Comparison of ENCODE assay signal across 1 cellular context in the genomic region with DNA sequence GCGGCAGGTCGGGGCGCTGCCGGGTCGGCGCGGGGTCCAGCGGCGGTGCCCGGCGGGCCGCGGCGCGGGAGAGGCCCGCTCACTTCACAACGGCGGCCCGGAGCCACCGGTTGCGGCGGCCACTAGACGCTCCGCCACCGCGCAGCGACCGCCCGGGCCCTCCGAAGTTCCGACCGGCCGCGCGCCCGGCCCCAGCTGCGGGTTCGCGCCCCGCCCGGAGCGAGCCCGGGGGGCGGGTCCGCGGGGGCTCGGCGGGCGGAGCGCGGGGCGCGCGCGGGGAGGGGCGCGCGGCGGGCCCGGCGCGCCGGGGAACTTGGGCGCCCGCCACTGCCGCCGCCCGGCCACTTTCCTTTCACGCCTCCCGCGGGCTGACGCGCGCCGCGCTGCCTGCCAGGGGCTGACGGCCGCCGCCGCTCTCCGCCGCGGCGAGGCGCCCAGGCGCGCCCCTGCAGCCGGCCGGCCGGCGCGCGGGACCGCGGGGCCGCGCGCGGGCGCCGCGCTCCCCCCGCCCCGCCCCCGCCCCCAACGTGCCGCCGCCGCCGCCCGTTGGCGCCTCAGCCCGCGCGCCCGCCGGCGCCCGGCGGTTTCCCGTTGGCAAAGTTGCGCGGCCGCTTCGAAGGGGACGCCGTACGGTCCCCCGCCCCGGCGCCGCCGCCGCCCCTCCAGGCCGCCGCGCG.
TF ChIP-seq lines count a peak whose summit lies in the region.

No MANE protein-coding gene starts in this region.

TF ChIP-seq in GM23338, 12 proteins besides CTCF, POLR2A, EP300 and RAD21 (continued from another document):
- TF ChIP-seq, protein P1, sequence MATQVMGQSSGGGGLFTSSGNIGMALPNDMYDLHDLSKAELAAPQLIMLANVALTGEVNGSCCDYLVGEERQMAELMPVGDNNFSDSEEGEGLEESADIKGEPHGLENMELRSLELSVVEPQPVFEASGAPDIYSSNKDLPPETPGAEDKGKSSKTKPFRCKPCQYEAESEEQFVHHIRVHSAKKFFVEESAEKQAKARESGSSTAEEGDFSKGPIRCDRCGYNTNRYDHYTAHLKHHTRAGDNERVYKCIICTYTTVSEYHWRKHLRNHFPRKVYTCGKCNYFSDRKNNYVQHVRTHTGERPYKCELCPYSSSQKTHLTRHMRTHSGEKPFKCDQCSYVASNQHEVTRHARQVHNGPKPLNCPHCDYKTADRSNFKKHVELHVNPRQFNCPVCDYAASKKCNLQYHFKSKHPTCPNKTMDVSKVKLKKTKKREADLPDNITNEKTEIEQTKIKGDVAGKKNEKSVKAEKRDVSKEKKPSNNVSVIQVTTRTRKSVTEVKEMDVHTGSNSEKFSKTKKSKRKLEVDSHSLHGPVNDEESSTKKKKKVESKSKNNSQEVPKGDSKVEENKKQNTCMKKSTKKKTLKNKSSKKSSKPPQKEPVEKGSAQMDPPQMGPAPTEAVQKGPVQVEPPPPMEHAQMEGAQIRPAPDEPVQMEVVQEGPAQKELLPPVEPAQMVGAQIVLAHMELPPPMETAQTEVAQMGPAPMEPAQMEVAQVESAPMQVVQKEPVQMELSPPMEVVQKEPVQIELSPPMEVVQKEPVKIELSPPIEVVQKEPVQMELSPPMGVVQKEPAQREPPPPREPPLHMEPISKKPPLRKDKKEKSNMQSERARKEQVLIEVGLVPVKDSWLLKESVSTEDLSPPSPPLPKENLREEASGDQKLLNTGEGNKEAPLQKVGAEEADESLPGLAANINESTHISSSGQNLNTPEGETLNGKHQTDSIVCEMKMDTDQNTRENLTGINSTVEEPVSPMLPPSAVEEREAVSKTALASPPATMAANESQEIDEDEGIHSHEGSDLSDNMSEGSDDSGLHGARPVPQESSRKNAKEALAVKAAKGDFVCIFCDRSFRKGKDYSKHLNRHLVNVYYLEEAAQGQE (IDR thresholded peaks at IDR 0.05; ENCODE audit: unreplicated experiment): no peak
- TF ChIP-seq ZNF114 (CRISPR knock-in tag; IDR thresholded peaks at IDR 0.05): no peak
- TF ChIP-seq ZNF331 (CRISPR knock-in tag; IDR thresholded peaks at IDR 0.05; ENCODE audit: low read depth): no peak
- no peak for TF ChIP-seq CREB1 (CRISPR knock-in tag; IDR thresholded peaks at IDR 0.05; ENCODE audit: low read depth)
- no peak for TF ChIP-seq POLR2AphosphoS5 (IDR thresholded peaks at IDR 0.05; ENCODE audit: low read depth)
- TF ChIP-seq, protein P2, sequence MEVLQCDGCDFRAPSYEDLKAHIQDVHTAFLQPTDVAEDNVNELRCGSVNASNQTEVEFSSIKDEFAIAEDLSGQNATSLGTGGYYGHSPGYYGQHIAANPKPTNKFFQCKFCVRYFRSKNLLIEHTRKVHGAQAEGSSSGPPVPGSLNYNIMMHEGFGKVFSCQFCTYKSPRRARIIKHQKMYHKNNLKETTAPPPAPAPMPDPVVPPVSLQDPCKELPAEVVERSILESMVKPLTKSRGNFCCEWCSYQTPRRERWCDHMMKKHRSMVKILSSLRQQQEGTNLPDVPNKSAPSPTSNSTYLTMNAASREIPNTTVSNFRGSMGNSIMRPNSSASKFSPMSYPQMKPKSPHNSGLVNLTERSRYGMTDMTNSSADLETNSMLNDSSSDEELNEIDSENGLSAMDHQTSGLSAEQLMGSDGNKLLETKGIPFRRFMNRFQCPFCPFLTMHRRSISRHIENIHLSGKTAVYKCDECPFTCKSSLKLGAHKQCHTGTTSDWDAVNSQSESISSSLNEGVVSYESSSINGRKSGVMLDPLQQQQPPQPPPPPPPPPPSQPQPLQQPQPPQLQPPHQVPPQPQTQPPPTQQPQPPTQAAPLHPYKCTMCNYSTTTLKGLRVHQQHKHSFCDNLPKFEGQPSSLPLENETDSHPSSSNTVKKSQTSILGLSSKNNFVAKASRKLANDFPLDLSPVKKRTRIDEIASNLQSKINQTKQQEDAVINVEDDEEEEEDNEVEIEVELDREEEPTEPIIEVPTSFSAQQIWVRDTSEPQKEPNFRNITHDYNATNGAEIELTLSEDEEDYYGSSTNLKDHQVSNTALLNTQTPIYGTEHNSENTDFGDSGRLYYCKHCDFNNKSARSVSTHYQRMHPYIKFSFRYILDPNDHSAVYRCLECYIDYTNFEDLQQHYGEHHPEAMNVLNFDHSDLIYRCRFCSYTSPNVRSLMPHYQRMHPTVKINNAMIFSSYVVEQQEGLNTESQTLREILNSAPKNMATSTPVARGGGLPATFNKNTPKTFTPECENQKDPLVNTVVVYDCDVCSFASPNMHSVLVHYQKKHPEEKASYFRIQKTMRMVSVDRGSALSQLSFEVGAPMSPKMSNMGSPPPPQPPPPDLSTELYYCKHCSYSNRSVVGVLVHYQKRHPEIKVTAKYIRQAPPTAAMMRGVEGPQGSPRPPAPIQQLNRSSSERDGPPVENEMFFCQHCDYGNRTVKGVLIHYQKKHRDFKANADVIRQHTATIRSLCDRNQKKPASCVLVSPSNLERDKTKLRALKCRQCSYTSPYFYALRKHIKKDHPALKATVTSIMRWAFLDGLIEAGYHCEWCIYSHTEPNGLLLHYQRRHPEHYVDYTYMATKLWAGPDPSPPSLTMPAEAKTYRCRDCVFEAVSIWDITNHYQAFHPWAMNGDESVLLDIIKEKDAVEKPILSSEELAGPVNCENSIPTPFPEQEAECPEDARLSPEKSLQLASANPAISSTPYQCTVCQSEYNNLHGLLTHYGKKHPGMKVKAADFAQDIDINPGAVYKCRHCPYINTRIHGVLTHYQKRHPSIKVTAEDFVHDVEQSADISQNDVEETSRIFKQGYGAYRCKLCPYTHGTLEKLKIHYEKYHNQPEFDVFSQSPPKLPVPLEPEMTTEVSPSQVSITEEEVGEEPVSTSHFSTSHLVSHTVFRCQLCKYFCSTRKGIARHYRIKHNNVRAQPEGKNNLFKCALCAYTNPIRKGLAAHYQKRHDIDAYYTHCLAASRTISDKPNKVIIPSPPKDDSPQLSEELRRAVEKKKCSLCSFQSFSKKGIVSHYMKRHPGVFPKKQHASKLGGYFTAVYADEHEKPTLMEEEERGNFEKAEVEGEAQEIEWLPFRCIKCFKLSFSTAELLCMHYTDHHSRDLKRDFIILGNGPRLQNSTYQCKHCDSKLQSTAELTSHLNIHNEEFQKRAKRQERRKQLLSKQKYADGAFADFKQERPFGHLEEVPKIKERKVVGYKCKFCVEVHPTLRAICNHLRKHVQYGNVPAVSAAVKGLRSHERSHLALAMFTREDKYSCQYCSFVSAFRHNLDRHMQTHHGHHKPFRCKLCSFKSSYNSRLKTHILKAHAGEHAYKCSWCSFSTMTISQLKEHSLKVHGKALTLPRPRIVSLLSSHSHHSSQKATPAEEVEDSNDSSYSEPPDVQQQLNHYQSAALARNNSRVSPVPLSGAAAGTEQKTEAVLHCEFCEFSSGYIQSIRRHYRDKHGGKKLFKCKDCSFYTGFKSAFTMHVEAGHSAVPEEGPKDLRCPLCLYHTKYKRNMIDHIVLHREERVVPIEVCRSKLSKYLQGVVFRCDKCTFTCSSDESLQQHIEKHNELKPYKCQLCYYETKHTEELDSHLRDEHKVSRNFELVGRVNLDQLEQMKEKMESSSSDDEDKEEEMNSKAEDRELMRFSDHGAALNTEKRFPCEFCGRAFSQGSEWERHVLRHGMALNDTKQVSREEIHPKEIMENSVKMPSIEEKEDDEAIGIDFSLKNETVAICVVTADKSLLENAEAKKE (CRISPR knock-in tag; IDR thresholded peaks at IDR 0.05): no peak
- TF ChIP-seq JUNB (IDR thresholded peaks at IDR 0.05; ENCODE audit: unreplicated experiment): no peak
- TF ChIP-seq STAT1 (IDR thresholded peaks at IDR 0.05; ENCODE audit: unreplicated experiment): no peak
- TF ChIP-seq EZH2 (IDR thresholded peaks at IDR 0.05; ENCODE audit: low read depth, unreplicated experiment): no peak
- TF ChIP-seq EZH2phosphoT487 (IDR thresholded peaks at IDR 0.05; ENCODE audit: unreplicated experiment): no peak
